ENCODE assay signal across 10 cellular contexts in genomic region chr14:76867536-76868452, GRCh38. TPM values are rescaled to one million over a fixed set of nuclear protein-coding genes. Genes with fewer than 3 reads are reported as not detected.
DNase-seq lines count a peak whose midpoint lies in the region; ATAC-seq and TF ChIP-seq lines count a peak whose summit lies in the region.
"Had no signal": no experiment of that assay in that cellular context is flagged by ENCODE, and none has a peak within 500 bp of the region (broad histone marks: within the 10 kb centered on the region; RNA-seq: fewer than 3 reads in every experiment).

No MANE protein-coding gene starts in this region.

- no peak overlapping the region for H3K4me2 ChIP-seq in Loucy (ENCODE audit: low read depth, low read length, poor library complexity, severe bottlenecking)

- H3K4me3 Mint-ChIP-seq in activated B cell treated with CpG ODN at 0.5 μM for 24 hours = no peak overlapping the region
- H3K4me3 Mint-ChIP-seq in stimulated activated naive CD8-positive, alpha-beta T cell treated with anti-CD3 and anti-CD28 coated beads, Interleukin-15, amount 100 ng/mL, for 72 hours = peak overlapping the region; percentile 32 to 64

- peaks cover 12% of the 10 kb centered on the region for H3K27me3 Mint-ChIP-seq in activated B cell treated with CpG ODN at 0.5 μM for 24 hours
- H3K27me3 Mint-ChIP-seq in stimulated activated naive CD8-positive, alpha-beta T cell treated with anti-CD3 and anti-CD28 coated beads, Interleukin-15, amount 100 ng/mL, for 72 hours = no peaks in the 10 kb centered on the region

- H3K4me1 ChIP-seq in Loucy (ENCODE audit: insufficient read depth, low read length, poor library complexity, severe bottlenecking) = no peaks in the 10 kb centered on the region

- no peak overlapping the region for H3K4me3 ChIP-seq in Loucy (ENCODE audit: low read length, poor library complexity, severe bottlenecking)

- TF ChIP-seq CTCF in Loucy (conservative IDR thresholded peaks at IDR 0.05; ENCODE audit: low read length) = no peak
- TF ChIP-seq CTCF in activated B cell treated with CpG ODN at 0.5 μM for 24 hours (IDR thresholded peaks at IDR 0.05) = no peak

- H3K27ac Mint-ChIP-seq in activated B cell treated with CpG ODN at 0.5 μM for 24 hours = no peak overlapping the region
- peak overlapping the region in 1 of 2 donors; percentile 14 for H3K27ac Mint-ChIP-seq in stimulated activated naive CD8-positive, alpha-beta T cell treated with anti-CD3 and anti-CD28 coated beads, Interleukin-15, amount 100 ng/mL, for 72 hours

- H3K4me1 Mint-ChIP-seq in activated B cell treated with CpG ODN at 0.5 μM for 24 hours = peaks cover 18% of the 10 kb centered on the region
- H3K4me1 Mint-ChIP-seq in stimulated activated naive CD8-positive, alpha-beta T cell treated with anti-CD3 and anti-CD28 coated beads, Interleukin-15, amount 100 ng/mL, for 72 hours = peaks cover 32% of the 10 kb centered on the region

- POLR2A ChIA-PET in activated B cell treated with CpG ODN at 0.5 μM for 24 hours (lab: Charles Lee) = no interaction called here

- no peaks in the 10 kb centered on the region for H3F3A ChIP-seq in Loucy (ENCODE audit: low read depth)

- H3K9me3 ChIP-seq in Loucy (ENCODE audit: insufficient read depth, low read depth, low read length) = no peaks in the 10 kb centered on the region

- ATAC-seq in activated B cell treated with CpG ODN at 0.5 μM for 24 hours (ENCODE audit: low read depth) (peak; percentile 93), esophagus mucosa (peak; percentile 38), GM18502 (IDR thresholded peaks at IDR 0.05; ENCODE audit: poor library complexity, unreplicated experiment) (no peak), HG03442 (IDR thresholded peaks at IDR 0.05; ENCODE audit: unreplicated experiment) (no peak)
- ATAC-seq in stimulated activated naive CD8-positive, alpha-beta T cell treated with anti-CD3 and anti-CD28 coated beads, Interleukin-15, amount 100 ng/mL, for 72 hours = peak; percentile 44

- no peaks in the 10 kb centered on the region for H3K9me2 ChIP-seq in Loucy (replicated peaks; ENCODE audit: low read depth, low read length)

- H3K36me3 ChIP-seq in Loucy (ENCODE audit: insufficient read depth, low read length) = no peaks in the 10 kb centered on the region

- DNase-seq in activated B cell treated with CpG ODN at 0.5 μM for 24 hours (peak; percentile 34), iPS-NIHi7 (ENCODE audit: extremely low spot score) (no peak), COLO668 (lab: John Stamatoyannopoulos, UW; ENCODE audit: unreplicated experiment) (no peak)
- peak; percentile 17 to 20 for DNase-seq in stimulated activated naive CD8-positive, alpha-beta T cell treated with anti-CD3 and anti-CD28 coated beads, Interleukin-15, amount 100 ng/mL, for 72 hours
- DNase-seq: cerebellar nuclear complex had no signal

- H3K79me2 ChIP-seq in Loucy (ENCODE audit: insufficient read depth, low read length) = no peaks in the 10 kb centered on the region

- no peaks in the 10 kb centered on the region for H3K27me3 ChIP-seq in Loucy (ENCODE audit: insufficient read depth, low read length, poor library complexity, severe bottlenecking)

- no peak overlapping the region for H3K9ac ChIP-seq in Loucy (ENCODE audit: low read depth, low read length, poor library complexity, severe bottlenecking)

- no peaks in the 10 kb centered on the region for H3K36me3 Mint-ChIP-seq in activated B cell treated with CpG ODN at 0.5 μM for 24 hours (ENCODE audit: low read depth)

- no peaks in the 10 kb centered on the region for H3K9me3 Mint-ChIP-seq in activated B cell treated with CpG ODN at 0.5 μM for 24 hours
- no peaks in the 10 kb centered on the region for H3K9me3 Mint-ChIP-seq in stimulated activated naive CD8-positive, alpha-beta T cell treated with anti-CD3 and anti-CD28 coated beads, Interleukin-15, amount 100 ng/mL, for 72 hours

- H2AFZ ChIP-seq in Loucy (ENCODE audit: low read length) = peak overlapping the region; percentile 41

- intact Hi-C loops in activated B cell treated with CpG ODN at 0.5 μM for 24 hours (cut with micrococcal nuclease) = loop anchor here (2.0 kb wide), 1 partner anchor 157 kb away; no protein-coding TSS in a partner anchor

- CTCF ChIA-PET in activated B cell treated with CpG ODN at 0.5 μM for 24 hours (lab: Charles Lee) = interaction anchor here (10.7 kb wide), 1 partner anchor 202 kb away, joined by 233 read pairs; no protein-coding TSS in a partner anchor

- no peaks in the 10 kb centered on the region for H4K20me1 ChIP-seq in Loucy (ENCODE audit: insufficient read depth, low read length, poor library complexity, severe bottlenecking)

RNA-seq across cellular contexts. Expression of gene LRRC74A, which starts 41.6 kb away (rescaled TPM):
- total RNA-seq in activated B cell treated with CpG ODN at 0.5 μM for 24 hours (not detected in 2 replicates), esophagus mucosa (not detected)
- total RNA-seq: lung microvascular endothelial cell had no signal

RNA-seq across cellular contexts. Expression of gene ANGEL1, which starts 55.1 kb away (rescaled TPM):
- total RNA-seq in activated B cell treated with CpG ODN at 0.5 μM for 24 hours = 14.9 and 17.9 TPM in 2 replicates
- total RNA-seq in esophagus mucosa = 9.3 TPM

Comparison
In these comparisons a context has a peak if more than half of its experiments do, and no peak if none do; other contexts are left out.
1. ATAC-seq: peak in activated B cell treated with CpG ODN at 0.5 μM for 24 hours (single experiment), esophagus mucosa (single experiment) and stimulated activated naive CD8-positive, alpha-beta T cell treated with anti-CD3 and anti-CD28 coated beads, Interleukin-15, amount 100 ng/mL, for 72 hours (single experiment); none in GM18502 (single experiment) and HG03442 (single experiment).
2. DNase-seq: peak in activated B cell treated with CpG ODN at 0.5 μM for 24 hours (single experiment) and stimulated activated naive CD8-positive, alpha-beta T cell treated with anti-CD3 and anti-CD28 coated beads, Interleukin-15, amount 100 ng/mL, for 72 hours (2 of 2); none in iPS-NIHi7 (single experiment) and COLO668 (single experiment).